In genomic region chr7:87330316-87330715, GRCh38 we compare ENCODE assay signal across 15 cellular contexts. TPM values are rescaled to one million over a fixed set of nuclear protein-coding genes. Genes with fewer than 3 reads are reported as not detected.
DNase-seq lines count a peak whose midpoint lies in the region; TF ChIP-seq lines count a peak whose summit lies in the region.
"Had no signal": no experiment of that assay in that cellular context is flagged by ENCODE, and none has a peak within 500 bp of the region (broad histone marks: within the 10 kb centered on the region; RNA-seq: fewer than 3 reads in every experiment).

No MANE protein-coding gene starts in this region.

- TF ChIP-seq CTCF in esophagus muscularis mucosa (IDR thresholded peaks at IDR 0.05) = no peak

- no peak overlapping the region for H3K4ac ChIP-seq in neuronal stem cell (ENCODE audit: low read length)

- no peak overlapping the region for H2AFZ ChIP-seq in neuronal stem cell (ENCODE audit: low read length)

- POLR2A ChIA-PET in activated CD4-positive, alpha-beta memory T cell treated with anti-CD3 and anti-CD28 coated beads, Interleukin-2, amount 10 ng/mL, durations not matched to agents 7 days and 5 days (lab: Charles Lee) = no interaction called here

- H3K9ac ChIP-seq in neuronal stem cell (ENCODE audit: low read depth, low read length, poor library complexity) = no peak overlapping the region

- no peak overlapping the region for H3K23ac ChIP-seq in neuronal stem cell (ENCODE audit: low read depth, low read length, poor library complexity)

- H3K9me3 ChIP-seq in KOPT-K1 (ENCODE audit: insufficient read depth, low read length, poor library complexity, severe bottlenecking) (peaks cover 67% of the 10 kb centered on the region), neuronal stem cell (replicated peaks in 1 of 2; ENCODE audit: control insufficient read depth in 2 of 2, insufficient read depth in 1 of 2, low read depth in 1 of 2, low read length in 2 of 2) (peaks cover 36 to 88% of the 10 kb centered on the region in 2 donors), esophagus muscularis mucosa (peaks cover 0 to 38% (median 34%) of the 10 kb centered on the region in 4 donors)

- no peaks in the 10 kb centered on the region for H3K4me1 Mint-ChIP-seq in activated CD4-positive, alpha-beta memory T cell treated with anti-CD3 and anti-CD28 coated beads, Interleukin-2, amount 10 ng/mL, durations not matched to agents 7 days and 5 days

- H3K4me2 ChIP-seq in neuronal stem cell (ENCODE audit: insufficient read depth, low read length, poor library complexity, severe bottlenecking) = no peak overlapping the region

- peaks cover 4% of the 10 kb centered on the region; the same call in 1 of the 2 replicates for H3K36me3 ChIP-seq in KOPT-K1 (ENCODE audit: insufficient read depth, low read length)
- peaks cover 14 to 19% of the 10 kb centered on the region in 2 donors for H3K36me3 ChIP-seq in neuronal stem cell (replicated peaks in 1 of 2; ENCODE audit: control insufficient read depth in 2 of 2, insufficient read depth in 2 of 2, low read length in 2 of 2)
- peaks cover 10 to 38% (median 11%) of the 10 kb centered on the region in 4 donors for H3K36me3 ChIP-seq in esophagus muscularis mucosa

- TF ChIP-seq EP300 in esophagus muscularis mucosa (IDR thresholded peaks at IDR 0.05) = no peak

- H3K14ac ChIP-seq in neuronal stem cell (ENCODE audit: low read length) = no peak overlapping the region

- H2BK15ac ChIP-seq in neuronal stem cell (ENCODE audit: low read length) = no peak overlapping the region

- H3K4me3 ChIP-seq in neuronal stem cell (ENCODE audit: low read length in 2 of 2) (no peak overlapping the region), esophagus muscularis mucosa (no peak overlapping the region)

- H2AK5ac ChIP-seq in neuronal stem cell (ENCODE audit: low read depth, low read length) = no peak overlapping the region

- H2BK12ac ChIP-seq in neuronal stem cell (ENCODE audit: low read length) = no peak overlapping the region

- TF ChIP-seq POLR2A in esophagus muscularis mucosa (IDR thresholded peaks at IDR 0.05; ENCODE audit: low read depth) = no peak

- H4K91ac ChIP-seq in neuronal stem cell (ENCODE audit: low read depth, low read length, poor library complexity) = no peak overlapping the region

- CTCF ChIA-PET in activated CD4-positive, alpha-beta memory T cell treated with anti-CD3 and anti-CD28 coated beads, Interleukin-2, amount 10 ng/mL, durations not matched to agents 7 days and 5 days (lab: Charles Lee) = interaction anchor here (1.4 kb wide), 1 partner anchor 86 kb away, joined by 4 read pairs; no protein-coding TSS in a partner anchor

- intact Hi-C loops in esophagus muscularis mucosa (cut with DNase I) = no loop called here

- H2BK5ac ChIP-seq in neuronal stem cell (ENCODE audit: low read length) = no peak overlapping the region

- H2BK120ac ChIP-seq in neuronal stem cell (ENCODE audit: low read depth, low read length) = no peak overlapping the region

- DNase-seq in NCI-H82 (lab: John Stamatoyannopoulos, UW) (peak; percentile 42), NCI-H82 treated with DMSO at 0.1 percent for 48 hours (lab: John Stamatoyannopoulos, UW; ENCODE audit: unreplicated experiment) (no peak), dermis blood vessel endothelial cell (peak; percentile 36), neuronal stem cell (ENCODE audit: low spot score) (no peak), esophagus muscularis mucosa (ENCODE audit: extremely low spot score) (no peak), HK-2 (ENCODE audit: unreplicated experiment) (no peak)
- no peak for DNase-seq in activated CD4-positive, alpha-beta memory T cell treated with anti-CD3 and anti-CD28 coated beads, Interleukin-2, amount 10 ng/mL, durations not matched to agents 7 days and 5 days
- DNase-seq: GOT3, NCI-H187, NCI-H2171 treated with DMSO at 0.1 percent for 48 hours, NCI-H510A, RPMI8226 had no signal

- H3K27me3 Mint-ChIP-seq in activated CD4-positive, alpha-beta memory T cell treated with anti-CD3 and anti-CD28 coated beads, Interleukin-2, amount 10 ng/mL, durations not matched to agents 7 days and 5 days = no peaks in the 10 kb centered on the region
- H3K27me3 Mint-ChIP-seq: IgD-negative memory B cell had no signal

- H3K9me3 Mint-ChIP-seq in activated CD4-positive, alpha-beta memory T cell treated with anti-CD3 and anti-CD28 coated beads, Interleukin-2, amount 10 ng/mL, durations not matched to agents 7 days and 5 days = peaks cover 44% of the 10 kb centered on the region

- H4K8ac ChIP-seq in neuronal stem cell (ENCODE audit: low read depth, low read length) = no peak overlapping the region

- H3K36me3 Mint-ChIP-seq in activated CD4-positive, alpha-beta memory T cell treated with anti-CD3 and anti-CD28 coated beads, Interleukin-2, amount 10 ng/mL, durations not matched to agents 7 days and 5 days (ENCODE audit: low read depth) = peaks cover 37% of the 10 kb centered on the region

- no peaks in the 10 kb centered on the region for H3K79me1 ChIP-seq in neuronal stem cell (ENCODE audit: low read depth, low read length)

- no peak overlapping the region for H3K27ac Mint-ChIP-seq in activated CD4-positive, alpha-beta memory T cell treated with anti-CD3 and anti-CD28 coated beads, Interleukin-2, amount 10 ng/mL, durations not matched to agents 7 days and 5 days
- H3K27ac Mint-ChIP-seq: IgD-negative memory B cell had no signal

- peak overlapping the region; percentile 19 for H3K27ac ChIP-seq in KOPT-K1 (ENCODE audit: low read depth, low read length, poor library complexity, severe bottlenecking)
- peak overlapping the region; percentile 67 for H3K27ac ChIP-seq in neuronal stem cell (replicated peaks; ENCODE audit: low read length)
- no peak overlapping the region for H3K27ac ChIP-seq in esophagus muscularis mucosa (replicated peaks in 1 of 4)
- H3K27ac ChIP-seq: C4-2B had no signal

- H3K27me3 ChIP-seq in neuronal stem cell (ENCODE audit: control insufficient read depth in 3 of 3, insufficient read depth in 3 of 3, low read depth in 1 of 3, low read length in 3 of 3) = no peaks in the 10 kb centered on the region
- H3K27me3 ChIP-seq in esophagus muscularis mucosa = no peaks in the 10 kb centered on the region

- no peak overlapping the region for H3K18ac ChIP-seq in neuronal stem cell (ENCODE audit: low read length)

- WGBS in neuronal stem cell (ENCODE audit: extremely low coverage in 2 of 2, insufficient read length in 2 of 2, insufficient replicate concordance in 1 of 2), 2 donors = no CpG with 5 or more reads among the region's 3 CpGs
- 67% methylated on average over 3 of the region's 3 CpGs for WGBS in esophagus muscularis mucosa

- H3K4me3 Mint-ChIP-seq in activated CD4-positive, alpha-beta memory T cell treated with anti-CD3 and anti-CD28 coated beads, Interleukin-2, amount 10 ng/mL, durations not matched to agents 7 days and 5 days = no peak overlapping the region
- H3K4me3 Mint-ChIP-seq: IgD-negative memory B cell had no signal

- peaks cover 0 to 4% of the 10 kb centered on the region in 2 donors for H3K4me1 ChIP-seq in neuronal stem cell (ENCODE audit: control insufficient read depth in 2 of 2, insufficient read depth in 1 of 2, low read depth in 1 of 2, low read length in 2 of 2)
- no peaks in the 10 kb centered on the region for H3K4me1 ChIP-seq in esophagus muscularis mucosa

RNA-seq across cellular contexts. Expression of gene CROT, which starts 15.1 kb away (rescaled TPM):
- total RNA-seq in dermis blood vessel endothelial cell (4.2 and 4.3 TPM in 2 replicates), esophagus muscularis mucosa (10 to 100 TPM in 1 of 4 donors, 1 to 10 TPM in 3; 9.1 to 10.8 (median 9.6) TPM)
- polyA plus RNA-seq in neuronal stem cell (2013, experiment 1 of 2) = 22.3 TPM
- polyA plus RNA-seq in neuronal stem cell (2013, experiment 2 of 2) = 23.6 TPM
- total RNA-seq in activated CD4-positive, alpha-beta memory T cell treated with anti-CD3 and anti-CD28 coated beads, Interleukin-2, amount 10 ng/mL, durations not matched to agents 7 days and 5 days = 10 to 100 TPM in 1 of 2 experiments, 1 to 10 TPM in 1; 9.5 to 12.6 TPM

Comparison
In these comparisons a context has a peak if more than half of its experiments do, and no peak if none do; other contexts are left out.
1. DNase-seq: peak in NCI-H82 (single experiment) and dermis blood vessel endothelial cell (single experiment); none in NCI-H82 treated with DMSO at 0.1 percent for 48 hours (single experiment), neuronal stem cell (single experiment), activated CD4-positive, alpha-beta memory T cell treated with anti-CD3 and anti-CD28 coated beads, Interleukin-2, amount 10 ng/mL, durations not matched to agents 7 days and 5 days (single experiment), esophagus muscularis mucosa (single experiment) and HK-2 (single experiment).
2. H3K27ac ChIP-seq: peak in KOPT-K1 (single experiment) and neuronal stem cell (single experiment); none in esophagus muscularis mucosa (0 of 4).